ENCODE assay signal across 29 cellular contexts in genomic region chr9:111405701-111406100, GRCh38.
"Had no signal": no experiment of that assay in that cellular context is flagged by ENCODE, and none has a peak within 500 bp of the region (broad histone marks: within the 10 kb centered on the region; RNA-seq: fewer than 3 reads in every experiment).

No MANE protein-coding gene starts in this region.

- DNase-seq: activated B cell treated with CpG ODN at 0.5 μM for 24 hours; activated CD4-positive, alpha-beta memory T cell treated with anti-CD3 and anti-CD28 coated beads, Interleukin-2, amount 10 ng/mL, durations not matched to agents 7 days and 5 days; activated CD4-positive, alpha-beta T cell treated with anti-CD3 and anti-CD28 coated beads for 1 hour; activated CD4-positive, alpha-beta T cell treated with anti-CD3 and anti-CD28 coated beads for 48 hours; activated CD8-positive, alpha-beta memory T cell treated with anti-CD3 and anti-CD28 coated beads for 24 hours; activated CD8-positive, alpha-beta memory T cell treated with anti-CD3 and anti-CD28 coated beads, Interleukin-2, amount 10 ng/mL, durations not matched to agents 7 days and 5 days; activated CD8-positive, alpha-beta memory T cell treated with anti-CD3 and anti-CD28 coated beads, Interleukin-2, amount 50 U/mL, for 48 hours; activated gamma-delta T cell; activated naive CD4-positive, alpha-beta T cell treated with Interleukin-2 at 50 U/mL for 16 hours; activated naive CD8-positive, alpha-beta T cell treated with anti-CD3 and anti-CD28 coated beads, Interleukin-2, amount 10 ng/mL, durations not matched to agents 7 days and 5 days; amygdala; NCI-H1105; NCI-H1417 treated with DMSO at 0.1 percent for 48 hours; NCI-H187 treated with DMSO at 0.1 percent for 48 hours; NCI-H2081 treated with DMSO at 0.1 percent for 48 hours; NCI-H226; NCI-H446 treated with DMSO at 0.1 percent for 48 hours; NCI-H524 treated with DMSO at 0.1 percent for 48 hours; PC-9; Right ventricle myocardium superior; SW 1271; T-helper 1 cell; T1000 had no signal

- H3K4me1 Mint-ChIP-seq: activated B cell treated with CpG ODN at 0.5 μM for 24 hours; activated naive CD4-positive, alpha-beta T cell treated with anti-CD3 and anti-CD28 coated beads, Interleukin-2, amount 50 U/mL, for 24 hours had no signal

- H3K4me2 ChIP-seq: KMS-11, PC-9 had no signal

- H3K27me3 Mint-ChIP-seq: activated B cell treated with CpG ODN at 0.5 μM for 24 hours; activated CD4-positive, alpha-beta memory T cell treated with anti-CD3 and anti-CD28 coated beads, Interleukin-2, amount 10 ng/mL, durations not matched to agents 7 days and 5 days; activated CD8-positive, alpha-beta memory T cell treated with anti-CD3 and anti-CD28 coated beads, Interleukin-2, amount 10 ng/mL, durations not matched to agents 7 days and 5 days; activated naive CD4-positive, alpha-beta T cell treated with anti-CD3 and anti-CD28 coated beads, Interleukin-2, amount 50 U/mL, for 24 hours; activated naive CD8-positive, alpha-beta T cell treated with anti-CD3 and anti-CD28 coated beads, Interleukin-2, amount 10 ng/mL, durations not matched to agents 7 days and 5 days had no signal

- H3K4me3 Mint-ChIP-seq: activated B cell treated with CpG ODN at 0.5 μM for 24 hours; activated CD4-positive, alpha-beta memory T cell treated with anti-CD3 and anti-CD28 coated beads, Interleukin-2, amount 10 ng/mL, durations not matched to agents 7 days and 5 days; activated CD8-positive, alpha-beta memory T cell treated with anti-CD3 and anti-CD28 coated beads, Interleukin-2, amount 10 ng/mL, durations not matched to agents 7 days and 5 days; activated naive CD4-positive, alpha-beta T cell treated with anti-CD3 and anti-CD28 coated beads, Interleukin-2, amount 50 U/mL, for 24 hours; activated naive CD8-positive, alpha-beta T cell treated with anti-CD3 and anti-CD28 coated beads, Interleukin-2, amount 10 ng/mL, durations not matched to agents 7 days and 5 days had no signal

- ATAC-seq: activated CD8-positive, alpha-beta memory T cell treated with anti-CD3 and anti-CD28 coated beads, Interleukin-2, amount 10 ng/mL, durations not matched to agents 7 days and 5 days had no signal

- H3K9ac ChIP-seq: KMS-11 had no signal

- H2AFZ ChIP-seq: PC-9 had no signal

- H3K27ac ChIP-seq: ascending aorta, cardiac muscle cell, KMS-11, PC-9, VCaP had no signal

- H3K27me3 ChIP-seq: ascending aorta, cardiac muscle cell had no signal

- H3K4me1 ChIP-seq: ascending aorta had no signal

- H3K4me3 ChIP-seq: ascending aorta, cardiac muscle cell, PC-9 had no signal

- H3K27ac Mint-ChIP-seq: activated B cell treated with CpG ODN at 0.5 μM for 24 hours; activated CD4-positive, alpha-beta memory T cell treated with anti-CD3 and anti-CD28 coated beads, Interleukin-2, amount 10 ng/mL, durations not matched to agents 7 days and 5 days; activated CD8-positive, alpha-beta memory T cell treated with anti-CD3 and anti-CD28 coated beads, Interleukin-2, amount 10 ng/mL, durations not matched to agents 7 days and 5 days; activated naive CD4-positive, alpha-beta T cell treated with anti-CD3 and anti-CD28 coated beads, Interleukin-2, amount 50 U/mL, for 24 hours; activated naive CD8-positive, alpha-beta T cell treated with anti-CD3 and anti-CD28 coated beads, Interleukin-2, amount 10 ng/mL, durations not matched to agents 7 days and 5 days; activated T-helper 2 cell treated with anti-CD3 and anti-CD28 coated beads, Interferon-gamma antibody, Interleukin-2, Interleukin-4, amounts not matched to agents 10 μg/mL and 5 μg/mL and 100 μg/mL, durations not matched to agents 14 hours and 24 hours and 36 hours had no signal
